8 cellular contexts compared by ENCODE assay signal in the genomic region with DNA sequence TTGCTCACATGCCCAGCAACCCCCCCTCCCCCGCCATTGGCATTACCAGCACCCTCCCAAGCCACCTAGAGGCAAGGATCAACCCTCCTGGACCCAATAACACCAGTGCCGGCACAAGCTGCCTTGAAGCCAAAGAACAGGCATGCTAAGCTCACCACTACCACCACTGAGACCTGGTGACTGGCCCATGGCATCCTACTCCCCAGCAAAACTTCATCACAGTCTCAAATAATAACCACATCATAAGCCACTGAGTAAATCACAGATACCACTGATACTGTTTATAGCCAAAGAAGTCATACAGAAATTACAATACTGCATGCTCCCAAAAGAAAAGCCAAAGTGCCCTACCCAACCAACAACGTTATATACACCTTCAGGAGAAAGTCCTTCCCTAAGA.
"Had no signal": no experiment of that assay in that cellular context is flagged by ENCODE, and none has a peak within 500 bp of the region (broad histone marks: within the 10 kb centered on the region; RNA-seq: fewer than 3 reads in every experiment).

No MANE protein-coding gene starts in this region.

- H3K27ac Mint-ChIP-seq: GM23338, H9, HFFc6 had no signal

- DNase-seq: GM23248, GOT3, H7, H9, HCEC 1CT, HFFc6 had no signal

- ATAC-seq: GM23338, HCT116 had no signal

- H3K4me1 Mint-ChIP-seq: GM23338, H9 had no signal

- H3K4me3 Mint-ChIP-seq: GM23338, H9, HFFc6 had no signal
